ENCODE assay signal across 10 cellular contexts in genomic region chr15:59169337-59169736, GRCh38. TPM values are rescaled to one million over a fixed set of nuclear protein-coding genes. Genes with fewer than 3 reads are reported as not detected.
A peak's percentile ranks its signal among the peaks of the same experiment; 100 is the strongest.
DNase-seq lines count a peak whose midpoint lies in the region; ATAC-seq and TF ChIP-seq lines count a peak whose summit lies in the region.
"Had no signal": no experiment of that assay in that cellular context is flagged by ENCODE, and none has a peak within 500 bp of the region (broad histone marks: within the 10 kb centered on the region; RNA-seq: fewer than 3 reads in every experiment).

No MANE protein-coding gene starts in this region.

- H3K36me3 ChIP-seq in heart left ventricle (peaks cover 0 to 56% (median 21%) of the 10 kb centered on the region in 9 donors), upper lobe of left lung (peaks cover 0 to 13% (median 6%) of the 10 kb centered on the region in 4 donors)

- H3K27me3 ChIP-seq in heart left ventricle, result no peaks in the 10 kb centered on the region
- H3K27me3 ChIP-seq in upper lobe of left lung, result no peaks in the 10 kb centered on the region

- in situ Hi-C loops in astrocyte of the spinal cord (cut with HindIII; ENCODE audit: low sequenced_read_pairs), result no loop called here

- H3K27ac ChIP-seq in heart left ventricle, result peak overlapping the region in 5 of 12 donors; percentile 35 to 80 (median 57)
- peak overlapping the region; percentile 50 to 82 (median 68) for H3K27ac ChIP-seq in upper lobe of left lung

- no peak for TF ChIP-seq POLR2A in heart left ventricle (IDR thresholded peaks at IDR 0.05)
- no peak for TF ChIP-seq POLR2A in upper lobe of left lung (IDR thresholded peaks at IDR 0.05)

- intact Hi-C loops in heart left ventricle (cut with DNase I) (loop anchor here in 1 of 10 donors (10.0 kb wide), 1 partner anchor 325 kb away; no protein-coding TSS in a partner anchor), cardiac septum (cut with DNase I) (no loop called here), left colon (cut with DNase I, micrococcal nuclease) (no loop called here)

- DNase-seq in heart left ventricle (no peak), cardiac septum (ENCODE audit: low spot score) (no peak), astrocyte of the spinal cord (ENCODE audit: low read depth, low spot score) (peak; percentile 84), left colon (no peak), upper lobe of left lung (no peak), cerebellar nuclear complex (lab: John Stamatoyannopoulos, UW) (no peak), ecto neural progenitor cell (ENCODE audit: low spot score) (no peak), DMS79 (lab: John Stamatoyannopoulos, UW) (no peak)

- peak in 3 of 4 donors; percentile 61 to 64 (median 62) for ATAC-seq in heart left ventricle
- ATAC-seq in left colon, result peak; percentile 10
- peak in 1 of 2 donors; percentile 78 for ATAC-seq in upper lobe of left lung (ENCODE audit: low FRiP score in 2 of 2)

- H3K4me1 ChIP-seq in heart left ventricle (peaks cover 0 to 34% (median 0%) of the 10 kb centered on the region in 12 donors), upper lobe of left lung (peaks cover 0 to 16% (median 10%) of the 10 kb centered on the region in 4 donors)

- TF ChIP-seq CTCF in heart left ventricle (IDR thresholded peaks at IDR 0.05), result no peak
- TF ChIP-seq CTCF in astrocyte of the spinal cord (IDR thresholded peaks at IDR 0.05; ENCODE audit: low read depth, low read length), result no peak
- no peak for TF ChIP-seq CTCF in upper lobe of left lung (IDR thresholded peaks at IDR 0.05)

- H3K9me3 ChIP-seq in heart left ventricle (no peaks in the 10 kb centered on the region), upper lobe of left lung (no peaks in the 10 kb centered on the region)

- peak in 1 of 4 donors; percentile 22 for TF ChIP-seq EP300 in upper lobe of left lung (IDR thresholded peaks at IDR 0.05)

- 79 to 89% (median 87%) methylated on average over 3 of the region's 3 CpGs for WGBS in heart left ventricle, 4 donors
- WGBS in upper lobe of left lung, 2 donors, result 73 to 83% methylated on average over 3 of the region's 3 CpGs

- no peak overlapping the region for H3K4me3 ChIP-seq in heart left ventricle
- no peak overlapping the region for H3K4me3 ChIP-seq in astrocyte of the spinal cord (ENCODE audit: low read depth, low read length)
- H3K4me3 ChIP-seq in upper lobe of left lung, result no peak overlapping the region

RNA-seq across cellular contexts. Expression of gene LDHAL6B, which starts 37.3 kb away (rescaled TPM):
- total RNA-seq in heart left ventricle (not detected), cardiac septum (not detected), left colon (not detected), upper lobe of left lung (1 to 10 TPM in 1 of 6 donors, not detected in 5; 2.1 TPM)
- not detected for polyA plus RNA-seq in heart left ventricle
- total RNA-seq: dermis microvascular lymphatic vessel endothelial cell, HepG2 had no signal
- polyA plus RNA-seq: HepG2 had no signal
